Comparison of ENCODE assay signal across 15 cellular contexts in genomic region chr7:27995228-27995627, GRCh38.
"Had no signal": no experiment of that assay in that cellular context is flagged by ENCODE, and none has a peak within 500 bp of the region (broad histone marks: within the 10 kb centered on the region; RNA-seq: fewer than 3 reads in every experiment).

No MANE protein-coding gene starts in this region.

- H3K27ac ChIP-seq: adrenal gland, Peyer's patch, RWPE1, SJCRH30 had no signal

- H3K4me3 Mint-ChIP-seq: activated CD8-positive, alpha-beta T cell treated with anti-CD3 and anti-CD28 coated beads for 36 hours; activated naive CD8-positive, alpha-beta T cell treated with anti-CD3 and anti-CD28 coated beads, Interleukin-2, amount 10 ng/mL, durations not matched to agents 7 days and 5 days; T-helper 1 cell treated with Interleukin-12 subunit alpha and Interleukin-12 subunit beta and Interleukin-4 antibody, amounts not matched to agents 30 μg/mL and 1 μg/mL, for 36 hours had no signal

- H3K9me3 Mint-ChIP-seq: activated CD8-positive, alpha-beta T cell treated with anti-CD3 and anti-CD28 coated beads for 36 hours; activated naive CD8-positive, alpha-beta T cell treated with anti-CD3 and anti-CD28 coated beads, Interleukin-2, amount 10 ng/mL, durations not matched to agents 7 days and 5 days; T-helper 1 cell treated with Interleukin-12 subunit alpha and Interleukin-12 subunit beta and Interleukin-4 antibody, amounts not matched to agents 30 μg/mL and 1 μg/mL, for 36 hours had no signal

- H3K36me3 ChIP-seq: adrenal gland, Peyer's patch, SJCRH30 had no signal

- H3K27ac Mint-ChIP-seq: activated CD8-positive, alpha-beta T cell treated with anti-CD3 and anti-CD28 coated beads for 36 hours; activated naive CD8-positive, alpha-beta T cell treated with anti-CD3 and anti-CD28 coated beads, Interleukin-2, amount 10 ng/mL, durations not matched to agents 7 days and 5 days; T-helper 1 cell treated with Interleukin-12 subunit alpha and Interleukin-12 subunit beta and Interleukin-4 antibody, amounts not matched to agents 30 μg/mL and 1 μg/mL, for 36 hours had no signal

- H3K4me3 ChIP-seq: adrenal gland, Peyer's patch, SJCRH30 had no signal

- H3K9me3 ChIP-seq: adrenal gland, Peyer's patch, SJCRH30 had no signal

- H3K27me3 ChIP-seq: adrenal gland, Peyer's patch, SJCRH30 had no signal

- DNase-seq: activated CD4-positive, alpha-beta T cell treated with anti-CD3 and anti-CD28 coated beads for 4 hours; activated CD8-positive, alpha-beta memory T cell treated with anti-CD3 and anti-CD28 coated beads, Interleukin-2, amount 50 U/mL, for 4 hours; activated CD8-positive, alpha-beta T cell treated with anti-CD3 and anti-CD28 coated beads for 36 hours; activated naive CD4-positive, alpha-beta T cell treated with anti-CD3 and anti-CD28 coated beads, Interleukin-2, amount 50 U/mL, for 16 hours; activated naive CD8-positive, alpha-beta T cell treated with anti-CD3 and anti-CD28 coated beads, Interleukin-2, amount 10 ng/mL, durations not matched to agents 7 days and 5 days; activated T-cell treated with anti-CD3 and anti-CD28 coated beads, Interleukin-2, amount 50 U/mL, for 1 hour; NCI-H1930; NCI-H510A; Right ventricle myocardium superior had no signal

- ATAC-seq: activated CD4-positive, CD25-positive, alpha-beta regulatory T cell treated with anti-CD3 and anti-CD28 coated beads, Interleukin-2, amount 50 U/mL, for 24 hours; activated CD8-positive, alpha-beta T cell treated with anti-CD3 and anti-CD28 coated beads for 36 hours had no signal

- H3K27me3 Mint-ChIP-seq: activated CD8-positive, alpha-beta T cell treated with anti-CD3 and anti-CD28 coated beads for 36 hours; activated naive CD8-positive, alpha-beta T cell treated with anti-CD3 and anti-CD28 coated beads, Interleukin-2, amount 10 ng/mL, durations not matched to agents 7 days and 5 days had no signal
